In the genomic region with DNA sequence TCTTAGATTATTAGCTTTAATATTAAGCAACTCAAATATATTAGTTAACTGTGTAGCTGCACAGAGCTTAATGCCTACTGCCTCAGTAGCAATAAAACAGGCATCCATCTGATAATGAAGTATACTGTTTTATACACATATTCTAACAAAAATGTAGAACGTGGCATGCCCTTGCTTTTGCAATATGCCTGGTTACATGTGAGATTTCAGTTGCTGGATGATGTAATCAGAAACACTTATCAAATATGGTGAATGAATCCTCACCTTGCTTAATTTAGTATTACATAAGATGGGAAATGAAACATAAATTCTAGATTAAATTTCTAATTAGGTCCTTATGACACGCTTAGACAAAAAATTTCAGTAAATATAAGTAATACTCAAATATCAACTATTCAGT, we compare ENCODE assay signal across 24 cellular contexts. TPM values are rescaled to one million over a fixed set of nuclear protein-coding genes. Genes with fewer than 3 reads are reported as not detected.
DNase-seq lines count a peak whose midpoint lies in the region; ATAC-seq, FAIRE-seq and TF ChIP-seq lines count a peak whose summit lies in the region.
"Had no signal": no experiment of that assay in that cellular context is flagged by ENCODE, and none has a peak within 500 bp of the region (broad histone marks: within the 10 kb centered on the region; RNA-seq: fewer than 3 reads in every experiment).

No MANE protein-coding gene starts in this region.

- no peak overlapping the region for H3K4me3 ChIP-seq in kidney (ENCODE audit: low read length in 2 of 2)
- H3K4me3 ChIP-seq: body of pancreas, colonic mucosa, left lung, sigmoid colon had no signal

- peak; percentile 79 for DNase-seq in GF-D8 (lab: John Stamatoyannopoulos, UW)
- DNase-seq in MV-4-11 (lab: John Stamatoyannopoulos, UW): peak; percentile 55
- peak; percentile 84 for DNase-seq in amniotic epithelial cell (ENCODE audit: low read depth)
- peak; percentile 52 for DNase-seq in iris pigment epithelial cell (ENCODE audit: low read depth)
- DNase-seq in kidney: no peak
- DNase-seq in stimulated activated naive CD8-positive, alpha-beta T cell treated with anti-CD3 and anti-CD28 coated beads, Interleukin-15, Interleukin-2, amounts not matched to agents 100 U/mL and 50 U/mL, for 24 hours: no peak
- DNase-seq in HT-29 (ENCODE audit: low spot score): no peak
- no peak for DNase-seq in stimulated activated naive CD4-positive, alpha-beta T cell (lab: John Stamatoyannopoulos, UW)
- DNase-seq: activated CD4-positive, alpha-beta T cell treated with anti-CD3 and anti-CD28 coated beads, Interleukin-2, amount 50 U/mL, for 1 hour; activated naive CD8-positive, alpha-beta T cell treated with anti-CD3 and anti-CD28 coated beads for 36 hours; body of pancreas; colonic mucosa; foreskin fibroblast; left lung; midbrain; natural killer cell; NCI-H1105; NCI-H2081; NCI-H446 treated with DMSO at 0.1 percent for 48 hours; RPMI8226; sigmoid colon; T-helper 17 cell had no signal

- H3K9me3 ChIP-seq in kidney (ENCODE audit: control insufficient read depth in 1 of 2, low read length in 2 of 2): no peaks in the 10 kb centered on the region
- H3K9me3 ChIP-seq: body of pancreas, colonic mucosa, left lung, sigmoid colon had no signal

- ATAC-seq in stimulated activated naive CD8-positive, alpha-beta T cell treated with anti-CD3 and anti-CD28 coated beads, Interleukin-15, Interleukin-2, amounts not matched to agents 100 U/mL and 50 U/mL, for 24 hours: no peak
- ATAC-seq: body of pancreas, left lung, natural killer cell, T-helper 17 cell had no signal

- no peak for TF ChIP-seq CTCF in kidney (IDR thresholded peaks at IDR 0.05; ENCODE audit: borderline replicate concordance, extremely low read depth, insufficient read depth)

- FAIRE-seq in kidney (lab: Jason Lieb, UNC): no peak
- FAIRE-seq: endometrium, urothelium cell line had no signal

- no peaks in the 10 kb centered on the region for H3K36me3 ChIP-seq in kidney (ENCODE audit: control insufficient read depth in 1 of 2, insufficient read depth in 2 of 2, low read length in 2 of 2)
- H3K36me3 ChIP-seq: colonic mucosa, left lung, sigmoid colon had no signal

- no peak overlapping the region for H3K27ac ChIP-seq in kidney (ENCODE audit: low read depth in 2 of 2, low read length in 2 of 2)
- H3K27ac ChIP-seq: body of pancreas, colonic mucosa, left lung, sigmoid colon had no signal

- intact Hi-C loops in kidney (cut with DNase I): no loop called here

- no peak overlapping the region for H3K9ac ChIP-seq in kidney (ENCODE audit: low read length in 2 of 2)

- no peaks in the 10 kb centered on the region for H3K4me1 ChIP-seq in kidney (ENCODE audit: control insufficient read depth in 1 of 2, insufficient read depth in 1 of 2, low read depth in 1 of 2, low read length in 2 of 2)
- H3K4me1 ChIP-seq: colonic mucosa had no signal

RNA-seq across cellular contexts. Expression of a gene that starts 8.0 kb away (rescaled TPM):
- total RNA-seq in kidney: 33.4 TPM
- polyA plus RNA-seq in kidney (ENCODE audit: insufficient read depth, low read depth, low replicate concordance): 34.8 TPM
- total RNA-seq in HT-29 (2014; rRNA removed; shearing (Covaris generic)): 22.0 and 26.5 TPM in 2 replicates

Comparison
In these comparisons a context has a peak if more than half of its experiments do, and no peak if none do; other contexts are left out.
1. DNase-seq: peak in GF-D8 (single experiment), MV-4-11 (single experiment), amniotic epithelial cell (single experiment) and iris pigment epithelial cell (single experiment); none in kidney (single experiment), stimulated activated naive CD8-positive, alpha-beta T cell treated with anti-CD3 and anti-CD28 coated beads, Interleukin-15, Interleukin-2, amounts not matched to agents 100 U/mL and 50 U/mL, for 24 hours (single experiment), HT-29 (single experiment) and stimulated activated naive CD4-positive, alpha-beta T cell (0 of 6).